1 cellular context compared by ENCODE assay signal in genomic region chr12:12562585-12563245, GRCh38.
TF ChIP-seq lines count a peak whose summit lies in the region.

Gene DUSP16 (minus strand): TSS chr12:12562863. CDS start chr12:12521098, 41,765 bp downstream.

TF ChIP-seq in GM12878, 131 proteins besides CTCF, POLR2A, EP300 and RAD21 (continued from another document):
- TF ChIP-seq IRF3 (IDR thresholded peaks at IDR 0.05) (0 out of 2 replicates have a peak, but pooled peaks have one; percentile 44), YY1 (IDR thresholded peaks at IDR 0.05; ENCODE audit: low read depth, low read length) (0 out of 2 replicates have a peak, but pooled peaks have one; percentile 49), BCL3 (IDR thresholded peaks at IDR 0.05; ENCODE audit: borderline replicate concordance, insufficient read depth, low read depth, low read length, poor library complexity, severe bottlenecking) (no peak), NR2C1 (IDR thresholded peaks at IDR 0.05) (0 out of 2 replicates have a peak, but pooled peaks have one; percentile 27), RELB (IDR thresholded peaks at IDR 0.05; ENCODE audit: low read depth) (no peak), NFIC (IDR thresholded peaks at IDR 0.05; ENCODE audit: low read depth, low read length) (peak; percentile 10; the same call in 1 of the 2 replicates), NKRF (conservative IDR thresholded peaks at IDR 0.05) (peak; percentile 62; the same call in 1 of the 2 replicates), ZNF217 (IDR thresholded peaks at IDR 0.05) (peak; percentile 53), TAF1 (IDR thresholded peaks at IDR 0.05; ENCODE audit: borderline replicate concordance, low read depth, low read length) (peak; percentile 78; the same call in 1 of the 2 replicates), GATAD2B (conservative IDR thresholded peaks at IDR 0.05; ENCODE audit: low read depth) (peak; percentile 93), RUNX3 (IDR thresholded peaks at IDR 0.05; ENCODE audit: low read length) (peak; percentile 8), IKZF1 (conservative IDR thresholded peaks at IDR 0.05) (peak; percentile 93), CBX5 (IDR thresholded peaks at IDR 0.05; ENCODE audit: low read depth) (0 out of 2 replicates have a peak, but pooled peaks have one; percentile 59), SREBF2 (IDR thresholded peaks at IDR 0.05; ENCODE audit: low read length) (no peak), ZBED1 (IDR thresholded peaks at IDR 0.05; ENCODE audit: borderline replicate concordance) (peak; percentile 29; the same call in 1 of the 2 replicates), BACH1 (IDR thresholded peaks at IDR 0.05; ENCODE audit: borderline replicate concordance) (peak; percentile 95), USF2 (IDR thresholded peaks at IDR 0.05; ENCODE audit: borderline replicate concordance, low read depth, low read length) (no peak), CREB1 (IDR thresholded peaks at IDR 0.05; ENCODE audit: low read depth) (peak; percentile 84), ZBTB40 (IDR thresholded peaks at IDR 0.05; ENCODE audit: borderline replicate concordance) (no peak), HDAC6 (IDR thresholded peaks at IDR 0.05; ENCODE audit: unreplicated experiment) (no peak), POLR2AphosphoS2 (IDR thresholded peaks at IDR 0.05; ENCODE audit: low read depth, low read length) (0 out of 2 replicates have a peak, but pooled peaks have one; percentile 44), TCF3 (IDR thresholded peaks at IDR 0.05; ENCODE audit: borderline replicate concordance, insufficient read depth, low read depth, low read length) (0 out of 2 replicates have a peak, but pooled peaks have one; percentile 48), LARP7 (IDR thresholded peaks at IDR 0.05) (peak; percentile 90), CHD2 (IDR thresholded peaks at IDR 0.05; ENCODE audit: borderline replicate concordance, low read depth, low read length) (peak; percentile 47; the same call in 1 of the 2 replicates), SMARCA5 (IDR thresholded peaks at IDR 0.05) (peak; percentile 84; the same call in 1 of the 2 replicates), POLR2AphosphoS5 (IDR thresholded peaks at IDR 0.05; ENCODE audit: low read length) (peak; percentile 69), POU2F2 (IDR thresholded peaks at IDR 0.05; ENCODE audit: borderline replicate concordance, low read depth, low read length) (peak; percentile 67; the same call in 1 of the 3 replicates), DPF2 (IDR thresholded peaks at IDR 0.05) (peak; percentile 81), BHLHE40 (IDR thresholded peaks at IDR 0.05; ENCODE audit: borderline replicate concordance in 1 of 2, low read depth in 2 of 2, low read length in 1 of 2) (peak in 1 of 2 experiments; percentile 78; a peak in 2 of 4 replicates), MEF2A (IDR thresholded peaks at IDR 0.05; ENCODE audit: insufficient read depth, low read depth, low read length) (peak; percentile 89), CREM (IDR thresholded peaks at IDR 0.05; ENCODE audit: low read depth) (peak; percentile 63; the same call in 1 of the 2 replicates), TCF12 (IDR thresholded peaks at IDR 0.05; ENCODE audit: low read depth, low read length) (0 out of 2 replicates have a peak, but pooled peaks have one; percentile 11), ZSCAN29 (IDR thresholded peaks at IDR 0.05) (peak; percentile 68; the same call in 1 of the 2 replicates), TBL1XR1 (IDR thresholded peaks at IDR 0.05; ENCODE audit: low read depth, low read length) (0 out of 2 replicates have a peak, but pooled peaks have one; percentile 28), SMAD1 (IDR thresholded peaks at IDR 0.05; ENCODE audit: low read depth, partially characterized antibody) (no peak), ATF7 (IDR thresholded peaks at IDR 0.05; ENCODE audit: low read depth) (peak; percentile 76; the same call in 1 of the 2 replicates), EGR1 (IDR thresholded peaks at IDR 0.05; ENCODE audit: borderline replicate concordance in 1 of 2, low read depth in 2 of 2, low read length in 2 of 2) (peak in 1 of 2 experiments; percentile 69; a peak in 1 of 3 replicates), PAX5 (IDR thresholded peaks at IDR 0.05; ENCODE audit: borderline replicate concordance, low read depth, low read length) (peak; percentile 34; the same call in 1 of the 2 replicates), ATF2 (IDR thresholded peaks at IDR 0.05; ENCODE audit: low read length) (peak; percentile 93), SMAD5 (IDR thresholded peaks at IDR 0.05; ENCODE audit: low read depth) (no peak)
